Comparison of ENCODE assay signal across 20 cellular contexts in genomic region chr1:204400893-204401510, GRCh38. TPM values are rescaled to one million over a fixed set of nuclear protein-coding genes. Genes with fewer than 3 reads are reported as not detected.
DNase-seq lines count a peak whose midpoint lies in the region; ATAC-seq and TF ChIP-seq lines count a peak whose summit lies in the region.
"Had no signal": no experiment of that assay in that cellular context is flagged by ENCODE, and none has a peak within 500 bp of the region (broad histone marks: within the 10 kb centered on the region; RNA-seq: fewer than 3 reads in every experiment).

No MANE protein-coding gene starts in this region.

- no peak for DNase-seq in CD8-positive, alpha-beta T cell
- no peak for DNase-seq in PC-9
- no peak for DNase-seq in naive thymus-derived CD4-positive, alpha-beta T cell
- no peak for DNase-seq in heart right ventricle
- DNase-seq: activated CD4-positive, alpha-beta T cell treated with anti-CD3 and anti-CD28 coated beads for 4 hours; aorta; foreskin keratinocyte; H9; KG1; NCI-H1048; NCI-H2107; NCI-H524 treated with DMSO at 0.1 percent for 48 hours; thyroid gland had no signal

- 76 to 80% methylated on average over 6 of the region's 6 CpGs for WGBS in heart right ventricle, 2 donors

- no peak overlapping the region for H3K4me3 ChIP-seq in CD8-positive, alpha-beta T cell (ENCODE audit: low read depth, low read length)
- H3K4me3 ChIP-seq in PC-9 = no peak overlapping the region
- no peak overlapping the region for H3K4me3 ChIP-seq in naive thymus-derived CD4-positive, alpha-beta T cell (ENCODE audit: low read length)
- no peak overlapping the region for H3K4me3 ChIP-seq in heart right ventricle
- H3K4me3 ChIP-seq: BLaER1, SJSA1, thyroid gland had no signal

- intact Hi-C loops in CD8-positive, alpha-beta T cell (cut with DNase I, micrococcal nuclease) = no loop called here
- intact Hi-C loops in PC-9 (cut with micrococcal nuclease; ENCODE audit: unreplicated experiment) (loop anchor here (10.0 kb wide), 1 partner anchor 404 kb away; no protein-coding TSS in a partner anchor), heart right ventricle (cut with DNase I) (no loop called here)
- intact Hi-C loops in naive thymus-derived CD4-positive, alpha-beta T cell (cut with micrococcal nuclease) = no loop called here

- CTCF ChIA-PET in CD8-positive, alpha-beta T cell (lab: Charles Lee) = interaction anchor here (0.5 to 1.2 kb wide), 2 partner anchors 38 to 239 kb away, joined by 3 read pairs; no protein-coding TSS in a partner anchor
- CTCF ChIA-PET in PC-9 (lab: Charles Lee) = interaction anchor here (0.5 to 0.6 kb wide), 2 partner anchors 20 to 155 kb away, joined by 3 to 9 read pairs; no protein-coding TSS in a partner anchor
- CTCF ChIA-PET in naive thymus-derived CD4-positive, alpha-beta T cell (lab: Charles Lee) = interaction anchor here (1.2 to 5.6 kb wide), 2 partner anchors 13 to 237 kb away, joined by 3 to 46 read pairs; partner anchors contain the start of gene REN

- no TSS peak for BruUV-seq in PC-9 (replicated peaks; lab: Mats Ljungman, UMichigan)

- H3K27me3 ChIP-seq in CD8-positive, alpha-beta T cell (ENCODE audit: insufficient read depth, low read length) = no peaks in the 10 kb centered on the region
- H3K27me3 ChIP-seq in PC-9 (ENCODE audit: insufficient read depth, low read depth) = no peaks in the 10 kb centered on the region
- no peaks in the 10 kb centered on the region for H3K27me3 ChIP-seq in naive thymus-derived CD4-positive, alpha-beta T cell (ENCODE audit: control insufficient read depth in 2 of 2, insufficient read depth in 2 of 2, low read length in 2 of 2)
- H3K27me3 ChIP-seq in heart right ventricle = no peaks in the 10 kb centered on the region
- H3K27me3 ChIP-seq: BLaER1, foreskin keratinocyte, SJSA1, thyroid gland had no signal

- peaks cover 27% of the 10 kb centered on the region for H3K4me1 ChIP-seq in CD8-positive, alpha-beta T cell (ENCODE audit: insufficient read depth, low read length)
- H3K4me1 ChIP-seq in PC-9 (replicated peaks; ENCODE audit: insufficient read depth) = peaks cover 16% of the 10 kb centered on the region
- peaks cover 11 to 14% of the 10 kb centered on the region in 2 donors for H3K4me1 ChIP-seq in naive thymus-derived CD4-positive, alpha-beta T cell (ENCODE audit: control insufficient read depth in 2 of 2, insufficient read depth in 2 of 2, low read length in 2 of 2)
- H3K4me1 ChIP-seq in heart right ventricle = peaks cover 0 to 27% (median 15%) of the 10 kb centered on the region in 9 donors
- H3K4me1 ChIP-seq: parathyroid adenoma, SJSA1 had no signal

- H3K9me2 ChIP-seq in PC-9 (ENCODE audit: insufficient read depth) = no peaks in the 10 kb centered on the region

- H3K27ac ChIP-seq in CD8-positive, alpha-beta T cell (ENCODE audit: low read depth, low read length) = no peak overlapping the region
- H3K27ac ChIP-seq in PC-9 = peak overlapping the region; percentile 11; the same call in 1 of the 2 replicates
- peak overlapping the region; percentile 27 for H3K27ac ChIP-seq in naive thymus-derived CD4-positive, alpha-beta T cell (ENCODE audit: low read depth, low read length)
- H3K27ac ChIP-seq in heart right ventricle = peak overlapping the region in 1 of 10 donors; percentile 23
- H3K27ac ChIP-seq: BLaER1, foreskin keratinocyte, HL-60, parathyroid adenoma, SJSA1, thyroid gland had no signal

- H3K4me2 ChIP-seq in PC-9 = no peak overlapping the region
- H3K4me2 ChIP-seq: BLaER1 had no signal

- no peak overlapping the region for H2AFZ ChIP-seq in PC-9
- H2AFZ ChIP-seq: parathyroid adenoma had no signal

- H3K27ac Mint-ChIP-seq in CD8-positive, alpha-beta T cell = peak overlapping the region; percentile 49
- H3K27ac Mint-ChIP-seq in activated naive CD8-positive, alpha-beta T cell = peak overlapping the region; percentile 67
- peak overlapping the region in 7 of 9 donors; percentile 41 to 86 (median 62) for H3K27ac Mint-ChIP-seq in naive thymus-derived CD4-positive, alpha-beta T cell

- H3K27me3 Mint-ChIP-seq in CD8-positive, alpha-beta T cell (ENCODE audit: low read depth) = no peaks in the 10 kb centered on the region
- no peaks in the 10 kb centered on the region for H3K27me3 Mint-ChIP-seq in activated naive CD8-positive, alpha-beta T cell
- H3K27me3 Mint-ChIP-seq in naive thymus-derived CD4-positive, alpha-beta T cell = no peaks in the 10 kb centered on the region

- H3K79me2 ChIP-seq in PC-9 (ENCODE audit: low read depth) = peaks cover 55% of the 10 kb centered on the region
- H3K79me2 ChIP-seq: parathyroid adenoma had no signal

- ATAC-seq in CD8-positive, alpha-beta T cell = no peak
- ATAC-seq in naive thymus-derived CD4-positive, alpha-beta T cell = no peak
- no peak for ATAC-seq in GM19035 (IDR thresholded peaks at IDR 0.05; ENCODE audit: unreplicated experiment)
- no peak for ATAC-seq in GM21360 (IDR thresholded peaks at IDR 0.05; ENCODE audit: unreplicated experiment)
- no peak for ATAC-seq in heart right ventricle
- ATAC-seq: foreskin keratinocyte had no signal

- H3K4me3 Mint-ChIP-seq in CD8-positive, alpha-beta T cell = no peak overlapping the region
- H3K4me3 Mint-ChIP-seq in activated naive CD8-positive, alpha-beta T cell = no peak overlapping the region
- no peak overlapping the region for H3K4me3 Mint-ChIP-seq in naive thymus-derived CD4-positive, alpha-beta T cell
- H3K4me3 Mint-ChIP-seq: H9 had no signal

- peaks cover 31% of the 10 kb centered on the region for H3K36me3 ChIP-seq in CD8-positive, alpha-beta T cell (ENCODE audit: insufficient read depth, low read length)
- H3K36me3 ChIP-seq in PC-9 (ENCODE audit: low read depth) (peaks cover 35% of the 10 kb centered on the region), heart right ventricle (peaks cover 0 to 89% (median 37%) of the 10 kb centered on the region in 9 donors)
- peaks cover 20 to 50% (median 25%) of the 10 kb centered on the region in 3 experiments for H3K36me3 ChIP-seq in naive thymus-derived CD4-positive, alpha-beta T cell (ENCODE audit: control insufficient read depth in 2 of 3, insufficient read depth in 3 of 3, low read length in 3 of 3)

- POLR2A ChIA-PET in CD8-positive, alpha-beta T cell (lab: Charles Lee) = interaction anchor here (1.0 kb wide), 1 partner anchor 37 kb away, joined by 3 read pairs; no protein-coding TSS in a partner anchor
- POLR2A ChIA-PET in PC-9 (lab: Charles Lee; ENCODE audit: unreplicated experiment) = no interaction called here
- POLR2A ChIA-PET in naive thymus-derived CD4-positive, alpha-beta T cell (lab: Charles Lee) = interaction anchor here (1.0 kb wide), 2 partner anchors 9 kb away, joined by 3 to 7 read pairs; no protein-coding TSS in a partner anchor

- H3K36me3 Mint-ChIP-seq in CD8-positive, alpha-beta T cell = peaks cover 67% of the 10 kb centered on the region
- peaks cover 6% of the 10 kb centered on the region for H3K36me3 Mint-ChIP-seq in activated naive CD8-positive, alpha-beta T cell
- H3K36me3 Mint-ChIP-seq in naive thymus-derived CD4-positive, alpha-beta T cell = peaks cover 0 to 23% (median 11%) of the 10 kb centered on the region in 5 donors

- peaks cover 65% of the 10 kb centered on the region for H3F3A ChIP-seq in PC-9 (ENCODE audit: insufficient read depth, low read depth)

- H3K9me3 ChIP-seq in CD8-positive, alpha-beta T cell (ENCODE audit: low read length) = no peaks in the 10 kb centered on the region
- no peaks in the 10 kb centered on the region for H3K9me3 ChIP-seq in PC-9 (ENCODE audit: insufficient read depth, low read depth)
- H3K9me3 ChIP-seq in naive thymus-derived CD4-positive, alpha-beta T cell (ENCODE audit: control insufficient read depth in 2 of 3, low read length in 3 of 3) = no peaks in the 10 kb centered on the region
- H3K9me3 ChIP-seq in heart right ventricle = peaks cover 0 to 2% (median 0%) of the 10 kb centered on the region in 11 donors
- H3K9me3 ChIP-seq: SJSA1, thyroid gland had no signal

- no peaks in the 10 kb centered on the region for H3K9me3 Mint-ChIP-seq in CD8-positive, alpha-beta T cell
- no peaks in the 10 kb centered on the region for H3K9me3 Mint-ChIP-seq in activated naive CD8-positive, alpha-beta T cell (ENCODE audit: low read depth)
- H3K9me3 Mint-ChIP-seq in naive thymus-derived CD4-positive, alpha-beta T cell = peaks cover 0 to 1% (median 0%) of the 10 kb centered on the region in 11 donors
- H3K9me3 Mint-ChIP-seq: H9 had no signal

- TF ChIP-seq CTCF in CD8-positive, alpha-beta T cell (IDR thresholded peaks at IDR 0.05) = no peak
- TF ChIP-seq CTCF in PC-9 (conservative IDR thresholded peaks at IDR 0.05) = no peak
- TF ChIP-seq CTCF in heart right ventricle (IDR thresholded peaks at IDR 0.05) = no peak

- peaks cover 29% of the 10 kb centered on the region for H3K4me1 Mint-ChIP-seq in CD8-positive, alpha-beta T cell (ENCODE audit: low read depth)
- peaks cover 40% of the 10 kb centered on the region for H3K4me1 Mint-ChIP-seq in activated naive CD8-positive, alpha-beta T cell (ENCODE audit: low read depth)
- peaks cover 10 to 42% (median 26%) of the 10 kb centered on the region in 7 donors for H3K4me1 Mint-ChIP-seq in naive thymus-derived CD4-positive, alpha-beta T cell

- peaks cover 28% of the 10 kb centered on the region for H4K20me1 ChIP-seq in PC-9 (ENCODE audit: insufficient read depth)

RNA-seq across cellular contexts. Expression of gene PPP1R15B, which starts 10.6 kb away (rescaled TPM):
- 100 to 1,000 TPM; 144 to 146 TPM for total RNA-seq in CD8-positive, alpha-beta T cell
- total RNA-seq in PC-9 (2021) (37.3 and 40.9 TPM in 2 replicates), heart right ventricle (10 to 100 TPM; 18.1 to 47.3 (median 22.5) TPM)
- 100 to 1,000 TPM in 2 of 5 experiments, 10 to 100 TPM in 3; 69.5 to 175 (median 73.0) TPM for total RNA-seq in naive thymus-derived CD4-positive, alpha-beta T cell
- polyA plus RNA-seq in naive thymus-derived CD4-positive, alpha-beta T cell = 10 to 100 TPM; 14.1 to 19.3 TPM
- polyA plus RNA-seq in heart right ventricle = 10 to 100 TPM in 1 of 2 donors, 1 to 10 TPM in 1; 8.4 to 13.0 TPM

RNA-seq across cellular contexts. Expression of gene PLEKHA6, which starts 41.3 kb away (rescaled TPM):
- under 1 TPM; 0.11 to 0.14 TPM for total RNA-seq in CD8-positive, alpha-beta T cell
- total RNA-seq in PC-9 (2021) = 52.0 and 53.1 TPM in 2 replicates
- 1 to 10 TPM in 1 of 5 experiments, under 1 TPM in 4; 0.05 to 1.9 (median 0.57) TPM for total RNA-seq in naive thymus-derived CD4-positive, alpha-beta T cell
- polyA plus RNA-seq in naive thymus-derived CD4-positive, alpha-beta T cell = under 1 TPM in 1 of 2 donors, not detected in 1; 0.24 TPM
- 10 to 100 TPM in 9 of 10 donors, 1 to 10 TPM in 1; 4.8 to 34.9 (median 19.2) TPM for total RNA-seq in heart right ventricle
- 10 to 100 TPM in 1 of 2 donors, 1 to 10 TPM in 1; 3.3 to 18.2 TPM for polyA plus RNA-seq in heart right ventricle
